In genomic region chr1:40986929-40987328, GRCh38 we compare ENCODE assay signal across 18 cellular contexts. TPM values are rescaled to one million over a fixed set of nuclear protein-coding genes. Genes with fewer than 3 reads are reported as not detected.
DNase-seq lines count a peak whose midpoint lies in the region; ATAC-seq and TF ChIP-seq lines count a peak whose summit lies in the region.
"Had no signal": no experiment of that assay in that cellular context is flagged by ENCODE, and none has a peak within 500 bp of the region (broad histone marks: within the 10 kb centered on the region; RNA-seq: fewer than 3 reads in every experiment).

No MANE protein-coding gene starts in this region.

- peaks cover 36% of the 10 kb centered on the region for H3K79me2 ChIP-seq in hepatocyte

- dilution Hi-C loops in IMR-90 (cut with HindIII; ENCODE audit: low sequenced_read_pairs, unreplicated experiment) = no loop called here

- H4K5ac ChIP-seq in IMR-90 (ENCODE audit: low read depth, low read length) = no peak overlapping the region

- H3K27ac ChIP-seq in IMR-90 (ENCODE audit: insufficient read depth, low read length) (no peak overlapping the region), body of pancreas (peak overlapping the region; percentile 13 to 68 (median 46)), hepatocyte (peak overlapping the region; percentile 76), thoracic aorta (peak overlapping the region; percentile 19 to 93)
- H3K27ac ChIP-seq: brain microvascular endothelial cell, neutrophil had no signal

- no peak overlapping the region for H2BK20ac ChIP-seq in IMR-90 (ENCODE audit: low read depth, low read length)

- POLR2A ChIA-PET in IMR-90 (lab: Charles Lee; ENCODE audit: unreplicated experiment) = no interaction called here
- POLR2A ChIA-PET in activated CD4-positive, alpha-beta memory T cell treated with anti-CD3 and anti-CD28 coated beads, Interleukin-2, amount 10 ng/mL, durations not matched to agents 7 days and 5 days (lab: Charles Lee) = no interaction called here

- no peak overlapping the region for H3K9ac ChIP-seq in IMR-90 (ENCODE audit: low read depth, low read length)

- no peak overlapping the region for H4K8ac ChIP-seq in IMR-90 (ENCODE audit: low read depth in 2 of 2, low read length in 2 of 2)

- in situ Hi-C loops in IMR-90 (cut with MboI; ENCODE audit: low sequenced_read_pairs) = no loop called here

- H3K4me2 ChIP-seq in IMR-90 (ENCODE audit: low read depth, low read length) = no peak overlapping the region
- peak overlapping the region; percentile 43 for H3K4me2 ChIP-seq in hepatocyte

- H3K9me1 ChIP-seq in IMR-90 (ENCODE audit: insufficient read depth, low read length) = peaks cover 11% of the 10 kb centered on the region

- H4K20me1 ChIP-seq in IMR-90 (ENCODE audit: insufficient read depth, low read length) (peaks cover 23% of the 10 kb centered on the region), hepatocyte (ENCODE audit: insufficient read depth, poor library complexity, severe bottlenecking) (no peaks in the 10 kb centered on the region)

- H3K36me3 ChIP-seq in IMR-90 (ENCODE audit: control insufficient read depth, insufficient read depth, low read length) (peaks cover 36% of the 10 kb centered on the region), body of pancreas (replicated peaks in 1 of 2; ENCODE audit: insufficient read depth in 1 of 2, low read depth in 2 of 2) (peaks cover 0 to 2% of the 10 kb centered on the region in 2 donors), hepatocyte (replicated peaks; ENCODE audit: insufficient read depth, low read depth) (no peaks in the 10 kb centered on the region), thoracic aorta (peaks cover 40% of the 10 kb centered on the region)

- H3K18ac ChIP-seq in IMR-90 (ENCODE audit: low read depth, low read length) = no peak overlapping the region

- TF ChIP-seq POLR2A in IMR-90 (IDR thresholded peaks at IDR 0.05; ENCODE audit: low read depth, low read length) (no peak), body of pancreas (IDR thresholded peaks at IDR 0.05) (no peak)

- TF ChIP-seq CTCF in IMR-90 (conservative IDR thresholded peaks at IDR 0.05; ENCODE audit: low read depth, low read length) (no peak), body of pancreas (IDR thresholded peaks at IDR 0.05) (no peak), hepatocyte (IDR thresholded peaks at IDR 0.05; ENCODE audit: poor library complexity) (no peak), thoracic aorta (IDR thresholded peaks at IDR 0.05) (no peak)

- H3K36me3 Mint-ChIP-seq in activated CD4-positive, alpha-beta memory T cell treated with anti-CD3 and anti-CD28 coated beads, Interleukin-2, amount 10 ng/mL, durations not matched to agents 7 days and 5 days (ENCODE audit: low read depth) = peaks cover 91% of the 10 kb centered on the region

- no peak overlapping the region for H3K4ac ChIP-seq in IMR-90 (ENCODE audit: low read depth, low read length)

- H4K91ac ChIP-seq in IMR-90 (ENCODE audit: insufficient read depth, low read depth, low read length) = no peak overlapping the region

- no peak overlapping the region for H3K56ac ChIP-seq in IMR-90 (ENCODE audit: extremely low read depth, insufficient read depth, low read length)

- H3K9me2 ChIP-seq in hepatocyte (replicated peaks; ENCODE audit: insufficient read depth) = no peaks in the 10 kb centered on the region

- H3K27me3 ChIP-seq in IMR-90 (ENCODE audit: control insufficient read depth, insufficient read depth, low read length) = no peaks in the 10 kb centered on the region
- H3K27me3 ChIP-seq in body of pancreas = no peaks in the 10 kb centered on the region
- no peaks in the 10 kb centered on the region for H3K27me3 ChIP-seq in hepatocyte
- H3K27me3 ChIP-seq in thoracic aorta (replicated peaks; ENCODE audit: insufficient read depth) = no peaks in the 10 kb centered on the region
- H3K27me3 ChIP-seq: brain microvascular endothelial cell, neutrophil had no signal

- peak overlapping the region; percentile 5 for H2BK5ac ChIP-seq in IMR-90 (ENCODE audit: low read depth, low read length, poor library complexity, severe bottlenecking)

- no peak overlapping the region for H3K23ac ChIP-seq in IMR-90 (ENCODE audit: low read depth, low read length)

- H3K79me1 ChIP-seq in IMR-90 (ENCODE audit: low read depth in 1 of 2, low read length in 2 of 2) = peaks cover 35 to 67% of the 10 kb centered on the region in 2 experiments

- no peaks in the 10 kb centered on the region for H3K9me3 Mint-ChIP-seq in activated CD4-positive, alpha-beta memory T cell treated with anti-CD3 and anti-CD28 coated beads, Interleukin-2, amount 10 ng/mL, durations not matched to agents 7 days and 5 days
- H3K9me3 Mint-ChIP-seq: activated naive CD4-positive, alpha-beta T cell treated with anti-CD3 and anti-CD28 coated beads for 36 hours; stimulated activated naive B cell treated with anti-CD40 and anti-IgM and Interleukin-4, amounts not matched to agents 10 μg/mL and 1 μg/mL and 100 μg/mL, for 72 hours had no signal

- no peaks in the 10 kb centered on the region for H3K27me3 Mint-ChIP-seq in activated CD4-positive, alpha-beta memory T cell treated with anti-CD3 and anti-CD28 coated beads, Interleukin-2, amount 10 ng/mL, durations not matched to agents 7 days and 5 days
- H3K27me3 Mint-ChIP-seq: stimulated activated naive B cell treated with anti-CD40 and anti-IgM and Interleukin-4, amounts not matched to agents 10 μg/mL and 1 μg/mL and 100 μg/mL, for 72 hours had no signal

- H2BK120ac ChIP-seq in IMR-90 (ENCODE audit: low read depth, low read length) = no peak overlapping the region

- H3K4me3 ChIP-seq in IMR-90 (ENCODE audit: insufficient read depth, low read depth, low read length) = no peak overlapping the region
- H3K4me3 ChIP-seq in body of pancreas = no peak overlapping the region
- H3K4me3 ChIP-seq in hepatocyte = no peak overlapping the region
- no peak overlapping the region for H3K4me3 ChIP-seq in thoracic aorta
- H3K4me3 ChIP-seq: mucosa of descending colon had no signal

- H2AFZ ChIP-seq in IMR-90 (replicated peaks; ENCODE audit: low read length, poor library complexity) (no peak overlapping the region), hepatocyte (no peak overlapping the region)

- CTCF ChIA-PET in IMR-90 (lab: Yijun Ruan, JAX) = interaction anchor here (1.0 kb wide), 1 partner anchor 16 kb away, joined by 4 read pairs; no protein-coding TSS in a partner anchor
- CTCF ChIA-PET in activated CD4-positive, alpha-beta memory T cell treated with anti-CD3 and anti-CD28 coated beads, Interleukin-2, amount 10 ng/mL, durations not matched to agents 7 days and 5 days (lab: Charles Lee) = no interaction called here

- H3K4me1 Mint-ChIP-seq in activated CD4-positive, alpha-beta memory T cell treated with anti-CD3 and anti-CD28 coated beads, Interleukin-2, amount 10 ng/mL, durations not matched to agents 7 days and 5 days = peaks cover 31% of the 10 kb centered on the region

- H2AK9ac ChIP-seq in IMR-90 (replicated peaks; ENCODE audit: low read depth, low read length, poor library complexity) = no peak overlapping the region

- H3K9me3 ChIP-seq in IMR-90 (ENCODE audit: control insufficient read depth, insufficient read depth, low read length) (no peaks in the 10 kb centered on the region), body of pancreas (no peaks in the 10 kb centered on the region), hepatocyte (ENCODE audit: low read depth) (no peaks in the 10 kb centered on the region), thoracic aorta (no peaks in the 10 kb centered on the region)
- H3K9me3 ChIP-seq: mucosa of descending colon, neutrophil had no signal

- ATAC-seq in IMR-90 (ENCODE audit: low read depth) (no peak), body of pancreas (peak; percentile 23), thoracic aorta (ENCODE audit: insufficient number of reproducible peaks, low FRiP score, low read depth) (no peak), HG02884 (IDR thresholded peaks at IDR 0.05; ENCODE audit: unreplicated experiment) (no peak)
- ATAC-seq: HCT116; mucosa of descending colon; stimulated activated naive B cell treated with anti-CD40 and anti-IgM and Interleukin-4, amounts not matched to agents 10 μg/mL and 1 μg/mL and 100 μg/mL, for 72 hours had no signal

- H3K14ac ChIP-seq in IMR-90 (replicated peaks; ENCODE audit: low read depth, low read length) = no peak overlapping the region; the same call in 1 of the 2 replicates

- intact Hi-C loops in IMR-90 (cut with micrococcal nuclease) (no loop called here), body of pancreas (cut with DNase I) (no loop called here), posterior vena cava (cut with DNase I) (no loop called here)

- DNase-seq in IMR-90 = no peak
- no peak for DNase-seq in body of pancreas
- peak; percentile 59 for DNase-seq in hepatocyte (ENCODE audit: low spot score)
- DNase-seq in thoracic aorta (ENCODE audit: low spot score) = no peak
- no peak for DNase-seq in activated CD4-positive, alpha-beta memory T cell treated with anti-CD3 and anti-CD28 coated beads, Interleukin-2, amount 10 ng/mL, durations not matched to agents 7 days and 5 days
- no peak for DNase-seq in posterior vena cava (ENCODE audit: low spot score)
- DNase-seq: activated CD4-positive, alpha-beta T cell treated with anti-CD3 and anti-CD28 coated beads, Interleukin-2, amount 50 U/mL, for 1 hour; activated naive CD4-positive, alpha-beta T cell treated with anti-CD3 and anti-CD28 coated beads for 36 hours; brain microvascular endothelial cell; islet precursor cell; mucosa of descending colon; NCI-H1048; NCI-H2081; NCI-H524; stimulated activated naive B cell treated with anti-CD40 and anti-IgM and Interleukin-4, amounts not matched to agents 10 μg/mL and 1 μg/mL and 100 μg/mL, for 72 hours had no signal

- H3K27ac Mint-ChIP-seq in activated CD4-positive, alpha-beta memory T cell treated with anti-CD3 and anti-CD28 coated beads, Interleukin-2, amount 10 ng/mL, durations not matched to agents 7 days and 5 days = no peak overlapping the region
- H3K27ac Mint-ChIP-seq: activated naive CD4-positive, alpha-beta T cell treated with anti-CD3 and anti-CD28 coated beads for 36 hours; stimulated activated naive B cell treated with anti-CD40 and anti-IgM and Interleukin-4, amounts not matched to agents 10 μg/mL and 1 μg/mL and 100 μg/mL, for 72 hours had no signal

- no peak for TF ChIP-seq RAD21 in IMR-90 (IDR thresholded peaks at IDR 0.05; ENCODE audit: low read length)

- WGBS in IMR-90 (ENCODE audit: extremely low coverage in 2 of 2, insufficient read length in 1 of 2), 2 experiments = no CpG with 5 or more reads among the region's 2 CpGs
- WGBS in body of pancreas, 2 donors = 60 to 70% methylated on average over 1 to 2 of the region's 2 CpGs
- 52% methylated on average over 2 of the region's 2 CpGs for WGBS in hepatocyte (ENCODE audit: low lambda C conversion rate, missing lambda C conversion rate)

- H2AK5ac ChIP-seq in IMR-90 (ENCODE audit: low read depth, low read length) = no peak overlapping the region

- H2BK15ac ChIP-seq in IMR-90 (ENCODE audit: low read depth, low read length) = no peak overlapping the region

- H3K4me3 Mint-ChIP-seq in activated CD4-positive, alpha-beta memory T cell treated with anti-CD3 and anti-CD28 coated beads, Interleukin-2, amount 10 ng/mL, durations not matched to agents 7 days and 5 days = no peak overlapping the region
- H3K4me3 Mint-ChIP-seq: activated naive CD4-positive, alpha-beta T cell treated with anti-CD3 and anti-CD28 coated beads for 36 hours; stimulated activated naive B cell treated with anti-CD40 and anti-IgM and Interleukin-4, amounts not matched to agents 10 μg/mL and 1 μg/mL and 100 μg/mL, for 72 hours had no signal

- no TSS peak for BruUV-seq in IMR-90 (replicated peaks; lab: Mats Ljungman, UMichigan)

- H3K4me1 ChIP-seq in IMR-90 (ENCODE audit: control insufficient read depth, insufficient read depth, low read length) (peaks cover 17% of the 10 kb centered on the region), body of pancreas (peaks cover 44% of the 10 kb centered on the region), hepatocyte (ENCODE audit: insufficient read depth) (peaks cover 35% of the 10 kb centered on the region), thoracic aorta (ENCODE audit: control insufficient read depth in 1 of 2, low read depth in 2 of 2) (peaks cover 36 to 86% of the 10 kb centered on the region in 2 donors)

RNA-seq across cellular contexts. Expression of gene CTPS1, which starts 7.4 kb away (rescaled TPM):
- total RNA-seq in IMR-90 (2012; rRNA removed) (41.0 and 45.5 TPM in 2 replicates), body of pancreas (10 to 100 TPM in 1 of 2 donors, 1 to 10 TPM in 1; 8.9 to 13.0 TPM), hepatocyte (37.9 and 44.9 TPM in 2 replicates), thoracic aorta (10 to 100 TPM; 79.2 to 84.4 TPM), posterior vena cava (10 to 100 TPM; 37.7 to 39.1 TPM)
- polyA plus RNA-seq in IMR-90 (2012; rRNA removed) (40.4 and 43.2 TPM in 2 replicates), hepatocyte (29.9 and 31.9 TPM in 2 replicates)
- 11.2 and 42.3 TPM in 2 replicates for polyA plus RNA-seq in IMR-90 (2012; cell fraction: cytosol; rRNA removed)
- 23.0 and 58.3 TPM in 2 replicates for polyA plus RNA-seq in IMR-90 (2012; cell fraction: nucleus; rRNA removed; ENCODE audit: low replicate concordance)
- total RNA-seq in activated CD4-positive, alpha-beta memory T cell treated with anti-CD3 and anti-CD28 coated beads, Interleukin-2, amount 10 ng/mL, durations not matched to agents 7 days and 5 days = 10 to 100 TPM; 41.7 to 42.2 TPM

RNA-seq across cellular contexts. Expression of gene SLFNL1, which starts 34.6 kb away (rescaled TPM):
- under 0.01 TPM in 2 replicates for total RNA-seq in IMR-90 (2012; rRNA removed)
- polyA plus RNA-seq in IMR-90 (2012; rRNA removed) = 0.07 and 0.09 TPM in 2 replicates
- polyA plus RNA-seq in IMR-90 (2012; cell fraction: cytosol; rRNA removed) = 0.02 TPM in 1 of 2 replicates, not detected in the other
- 0.30 and 0.76 TPM in 2 replicates for polyA plus RNA-seq in IMR-90 (2012; cell fraction: nucleus; rRNA removed; ENCODE audit: low replicate concordance)
- total RNA-seq in body of pancreas = under 1 TPM; 0.33 to 0.78 TPM
- total RNA-seq in hepatocyte = 0.27 and 0.52 TPM in 2 replicates
- polyA plus RNA-seq in hepatocyte = 0.18 and 1.8 TPM in 2 replicates
- 1 to 10 TPM in 1 of 2 donors, under 1 TPM in 1; 0.68 to 1.3 TPM for total RNA-seq in thoracic aorta
- total RNA-seq in activated CD4-positive, alpha-beta memory T cell treated with anti-CD3 and anti-CD28 coated beads, Interleukin-2, amount 10 ng/mL, durations not matched to agents 7 days and 5 days = under 1 TPM; 0.18 to 0.33 TPM
- total RNA-seq in posterior vena cava = under 1 TPM; 0.14 to 0.38 TPM
